In the genomic region with DNA sequence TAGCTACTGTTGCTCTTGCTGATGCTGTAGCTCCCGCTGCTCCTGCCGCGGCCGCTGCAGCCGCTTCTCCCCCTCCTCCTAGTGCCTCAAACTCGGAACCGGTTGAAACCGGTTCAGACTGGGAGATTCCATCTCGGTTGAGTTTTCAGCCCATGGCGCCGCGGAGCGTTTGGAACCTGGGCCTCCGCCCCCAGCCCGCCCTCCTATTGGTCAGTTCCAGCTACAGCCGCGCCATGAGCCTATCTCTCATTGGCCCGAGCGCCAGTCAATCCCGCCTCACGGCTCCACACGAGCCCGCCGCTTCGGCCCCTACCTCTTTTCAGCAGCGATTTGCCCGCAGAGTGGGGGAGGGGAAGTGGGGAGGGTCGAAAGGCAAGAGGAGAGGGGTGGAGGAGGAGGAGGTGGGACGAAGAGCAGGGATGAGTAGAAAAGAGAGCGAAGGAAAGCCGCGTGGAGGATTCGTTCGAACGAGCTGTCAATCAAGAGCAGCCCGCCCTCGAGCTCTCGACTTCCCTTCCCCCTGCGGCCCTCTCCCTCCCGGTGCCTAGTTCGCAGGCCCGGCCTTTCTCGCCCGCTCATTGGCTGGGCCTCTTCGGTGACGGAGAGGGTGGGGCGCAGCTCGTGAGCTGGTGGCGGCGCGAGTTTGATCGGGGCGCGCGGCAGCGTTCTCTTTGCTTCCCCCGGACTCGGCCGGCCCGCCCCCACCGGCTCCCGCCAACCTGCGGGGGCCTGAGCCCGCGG, we compare ENCODE assay signal across 8 cellular contexts. TPM values are rescaled to one million over a fixed set of nuclear protein-coding genes. Genes with fewer than 3 reads are reported as not detected.
DNase-seq lines count a peak whose midpoint lies in the region; ATAC-seq, FAIRE-seq and TF ChIP-seq lines count a peak whose summit lies in the region.

A gene with protein sequence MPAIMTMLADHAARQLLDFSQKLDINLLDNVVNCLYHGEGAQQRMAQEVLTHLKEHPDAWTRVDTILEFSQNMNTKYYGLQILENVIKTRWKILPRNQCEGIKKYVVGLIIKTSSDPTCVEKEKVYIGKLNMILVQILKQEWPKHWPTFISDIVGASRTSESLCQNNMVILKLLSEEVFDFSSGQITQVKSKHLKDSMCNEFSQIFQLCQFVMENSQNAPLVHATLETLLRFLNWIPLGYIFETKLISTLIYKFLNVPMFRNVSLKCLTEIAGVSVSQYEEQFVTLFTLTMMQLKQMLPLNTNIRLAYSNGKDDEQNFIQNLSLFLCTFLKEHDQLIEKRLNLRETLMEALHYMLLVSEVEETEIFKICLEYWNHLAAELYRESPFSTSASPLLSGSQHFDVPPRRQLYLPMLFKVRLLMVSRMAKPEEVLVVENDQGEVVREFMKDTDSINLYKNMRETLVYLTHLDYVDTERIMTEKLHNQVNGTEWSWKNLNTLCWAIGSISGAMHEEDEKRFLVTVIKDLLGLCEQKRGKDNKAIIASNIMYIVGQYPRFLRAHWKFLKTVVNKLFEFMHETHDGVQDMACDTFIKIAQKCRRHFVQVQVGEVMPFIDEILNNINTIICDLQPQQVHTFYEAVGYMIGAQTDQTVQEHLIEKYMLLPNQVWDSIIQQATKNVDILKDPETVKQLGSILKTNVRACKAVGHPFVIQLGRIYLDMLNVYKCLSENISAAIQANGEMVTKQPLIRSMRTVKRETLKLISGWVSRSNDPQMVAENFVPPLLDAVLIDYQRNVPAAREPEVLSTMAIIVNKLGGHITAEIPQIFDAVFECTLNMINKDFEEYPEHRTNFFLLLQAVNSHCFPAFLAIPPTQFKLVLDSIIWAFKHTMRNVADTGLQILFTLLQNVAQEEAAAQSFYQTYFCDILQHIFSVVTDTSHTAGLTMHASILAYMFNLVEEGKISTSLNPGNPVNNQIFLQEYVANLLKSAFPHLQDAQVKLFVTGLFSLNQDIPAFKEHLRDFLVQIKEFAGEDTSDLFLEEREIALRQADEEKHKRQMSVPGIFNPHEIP (N-terminal part only) (minus strand): TSS at position 178 of the 741 bp plus-strand sequence. CDS start 4,459 bp downstream, outside the sequence.

- peaks cover 45% of the 10 kb centered on the region for H3K79me2 ChIP-seq in keratinocyte (ENCODE audit: control insufficient read depth, insufficient read depth, low read length)

- H4K20me1 ChIP-seq in keratinocyte (ENCODE audit: control insufficient read depth, extremely low read depth, insufficient read depth, low read length): peaks cover 7% of the 10 kb centered on the region

- peak within 1 kb of the TSS; percentile 93 for H3K9ac ChIP-seq in keratinocyte (ENCODE audit: control insufficient read depth, extremely low read depth, insufficient read depth, low read length)

- no peaks in the 10 kb centered on the region for H3K27me3 ChIP-seq in keratinocyte (ENCODE audit: control insufficient read depth, extremely low read depth, insufficient read depth, low read length)

- peak within 1 kb of the TSS; percentile 97 for H3K27ac ChIP-seq in keratinocyte (ENCODE audit: control insufficient read depth, insufficient read depth, low read length)

- dilution Hi-C loops in keratinocyte (cut with MboI; ENCODE audit: extremely low pct_ligation_motif_present, low sequenced_read_pairs): no loop called here

- DNase-seq in AG10803 (ENCODE audit: low read depth) (peak; percentile 100), NCI-H460 (ENCODE audit: extremely low read depth, low read depth) (peak; percentile 99), cerebellar nuclear complex (lab: John Stamatoyannopoulos, UW) (peak; percentile 96 to 99), keratinocyte (ENCODE audit: low read depth, low spot score) (peak; percentile 93)
- DNase-seq in activated CD4-positive, CD25-positive, alpha-beta regulatory T cell treated with anti-CD3 and anti-CD28 coated beads, Interleukin-2, amount 50 U/mL, for 72 hours: peak; percentile 99
- peak; percentile 94 to 97 for DNase-seq in stimulated activated CD4-positive, alpha-beta T cell treated with anti-CD3 and anti-CD28 coated beads, Interleukin-15, amount 100 ng/mL, for 1 hour (ENCODE audit: low read depth in 1 of 2, low spot score in 1 of 2)

- H2AFZ ChIP-seq in keratinocyte (ENCODE audit: control insufficient read depth, low read length): peak within 1 kb of the TSS; percentile 89

- no peaks in the 10 kb centered on the region for H3K36me3 ChIP-seq in keratinocyte (ENCODE audit: control insufficient read depth in 2 of 2, extremely low read depth in 1 of 2, insufficient read depth in 2 of 2, low read length in 2 of 2)

- peaks cover 12% of the 10 kb centered on the region for H3K4me1 ChIP-seq in keratinocyte (ENCODE audit: control insufficient read depth, extremely low read depth, insufficient read depth, low read length)

- no peaks in the 10 kb centered on the region for H3K9me3 ChIP-seq in keratinocyte (ENCODE audit: control insufficient read depth, low read depth, low read length)

- FAIRE-seq in keratinocyte (lab: Jason Lieb, UNC): no peak

- ATAC-seq in GM19043 (IDR thresholded peaks at IDR 0.05; ENCODE audit: low read depth, unreplicated experiment): peak; percentile 72
- ATAC-seq in HG03378 (IDR thresholded peaks at IDR 0.05; ENCODE audit: unreplicated experiment): peak; percentile 75

- no peaks in the 10 kb centered on the region for H3K9me1 ChIP-seq in keratinocyte (ENCODE audit: control insufficient read depth, extremely low read depth, insufficient read depth, low read length)

- H3K4me3 ChIP-seq in AG10803 (ENCODE audit: low read length) (peak within 1 kb of the TSS; percentile 94), keratinocyte (ENCODE audit: control insufficient read depth in 2 of 3, extremely low read depth in 1 of 3, insufficient read depth in 2 of 3, low read depth in 1 of 3, low read length in 3 of 3) (peak within 1 kb of the TSS; percentile 92 to 95 (median 93))

- TF ChIP-seq CTCF in AG10803 (conservative IDR thresholded peaks at IDR 0.05; ENCODE audit: low read length) (no peak), keratinocyte (optimal IDR thresholded peaks at IDR 0.05 in 1 of 3, IDR thresholded peaks at IDR 0.05 in 1 of 3, conservative IDR thresholded peaks at IDR 0.05 in 1 of 3; ENCODE audit: extremely low read depth in 1 of 3, insufficient read depth in 2 of 3, low read length in 3 of 3) (no peak)

- H3K4me2 ChIP-seq in keratinocyte (ENCODE audit: control insufficient read depth, extremely low read depth, insufficient read depth, low read depth, low read length): peak within 1 kb of the TSS; percentile 91

RNA-seq across cellular contexts. Expression of the gene that starts here (rescaled TPM):
- 171 and 209 TPM in 2 replicates for total RNA-seq in NCI-H460 (2014; rRNA removed; shearing (Covaris generic))
- polyA plus RNA-seq in NCI-H460 (2014; cell fraction: nucleus; rRNA removed): 244 and 362 TPM in 2 replicates
- polyA plus RNA-seq in keratinocyte: 61.9 to 144 TPM (median 79.8 TPM) in 3 replicates
- polyA plus RNA-seq in keratinocyte (2011; ENCODE audit: low read depth): 236 TPM
- 37.3 and 85.1 TPM in 2 replicates for polyA plus RNA-seq in keratinocyte (2011; cell fraction: cytosol; rRNA removed)
- 154 and 189 TPM in 2 replicates for polyA plus RNA-seq in keratinocyte (2011; cell fraction: nucleus; rRNA removed)
- 57.8 and 71.2 TPM in 2 replicates for polyA plus RNA-seq in keratinocyte (2012; ENCODE audit: low replicate concordance)
- polyA minus RNA-seq in keratinocyte: 19.6 to 173 TPM (median 81.6 TPM) in 3 replicates
- polyA minus RNA-seq in keratinocyte (2011; cell fraction: cytosol; rRNA and poly(A)+ RNA removed): 66.4 TPM
- 83.3 and 170 TPM in 2 replicates for polyA minus RNA-seq in keratinocyte (2011; cell fraction: nucleus; rRNA and poly(A)+ RNA removed)

Comparison
In these comparisons a context has a peak if more than half of its experiments do, and no peak if none do; other contexts are left out.
1. Peak in every context shown above with its lines: DNase-seq, ATAC-seq, H3K4me3 ChIP-seq and H3K27ac ChIP-seq.